Comparison of ENCODE assay signal across 21 cellular contexts in genomic region chr2:48175254-48175653, GRCh38.
DNase-seq lines count a peak whose midpoint lies in the region; ATAC-seq, FAIRE-seq and TF ChIP-seq lines count a peak whose summit lies in the region.
"Had no signal": no experiment of that assay in that cellular context is flagged by ENCODE, and none has a peak within 500 bp of the region (broad histone marks: within the 10 kb centered on the region; RNA-seq: fewer than 3 reads in every experiment).

No MANE protein-coding gene starts in this region.

- H4K20me1 ChIP-seq in K562 (replicated peaks; ENCODE audit: control insufficient read depth, insufficient read depth, low read length) (no peaks in the 10 kb centered on the region), HepG2 (ENCODE audit: insufficient read depth, low read length) (no peaks in the 10 kb centered on the region)

- BruUV-seq in K562 (replicated peaks; lab: Mats Ljungman, UMichigan) (no TSS peak), HepG2 (replicated peaks; lab: Mats Ljungman, UMichigan) (no TSS peak)

- H3K27ac ChIP-seq in AG04450 (ENCODE audit: low read depth, low read length) (no peak overlapping the region), K562 (ENCODE audit: extremely low read depth, low read depth, low read length) (no peak overlapping the region), HepG2 (ENCODE audit: extremely low read length, insufficient read depth, low read length) (no peak overlapping the region)
- H3K27ac ChIP-seq: cardiac muscle cell, KMS-11, sigmoid colon, tibial artery had no signal

- H3K9me3 ChIP-seq in AG04450 (ENCODE audit: control insufficient read depth, insufficient read depth, low read length): no peaks in the 10 kb centered on the region
- no peaks in the 10 kb centered on the region for H3K9me3 ChIP-seq in K562 (replicated peaks; ENCODE audit: control insufficient read depth, insufficient read depth, low read depth, low read length)
- no peaks in the 10 kb centered on the region for H3K9me3 ChIP-seq in HepG2 (ENCODE audit: low read length)
- H3K9me3 ChIP-seq: BE2C, sigmoid colon, tibial artery had no signal

- CTCF ChIA-PET in AG04450 (lab: Charles Lee): no interaction called here
- CTCF ChIA-PET in K562 (lab: Yijun Ruan, JAX; ENCODE audit: low intra/inter-chr PET ratio): no interaction called here
- CTCF ChIA-PET in HepG2 (lab: Yijun Ruan, JAX; ENCODE audit: low intra/inter-chr PET ratio, low total read pairs): no interaction called here

- FAIRE-seq in K562 (lab: Jason Lieb, UNC) (peak; percentile 15), HepG2 (lab: Jason Lieb, UNC) (no peak)
- FAIRE-seq: islet of Langerhans had no signal

- no peak for TF ChIP-seq CTCF in AG04450 (IDR thresholded peaks at IDR 0.05; ENCODE audit: low read depth, low read length)
- TF ChIP-seq CTCF in HFF-Myc (IDR thresholded peaks at IDR 0.05; ENCODE audit: low read depth, low read length, missing control alignments): no peak
- TF ChIP-seq CTCF in K562 (IDR thresholded peaks at IDR 0.05 in 2 of 3, conservative IDR thresholded peaks at IDR 0.05 in 1 of 3; ENCODE audit: insufficient read depth in 2 of 3, low read depth in 1 of 3, low read length in 3 of 3): no peak
- no peak for TF ChIP-seq CTCF in HepG2 (CRISPR knock-in tag; IDR thresholded peaks at IDR 0.05)

- no peak overlapping the region for H3K4me2 ChIP-seq in K562 (ENCODE audit: insufficient read depth, low read length)
- H3K4me2 ChIP-seq in HepG2 (ENCODE audit: low read depth, low read length): no peak overlapping the region
- H3K4me2 ChIP-seq: KMS-11 had no signal

- H3K4me1 ChIP-seq in K562 (replicated peaks in 1 of 2; ENCODE audit: control insufficient read depth in 2 of 2, insufficient read depth in 2 of 2, low read length in 2 of 2): peaks cover 0 to 6% of the 10 kb centered on the region in 2 experiments; a peak in 3 of 5 replicates
- peaks cover 17% of the 10 kb centered on the region for H3K4me1 ChIP-seq in HepG2 (ENCODE audit: insufficient read depth, low read length)
- H3K4me1 ChIP-seq: BE2C, sigmoid colon had no signal

- H3K27me3 ChIP-seq in AG04450 (ENCODE audit: control insufficient read depth, insufficient read depth, low read length): no peaks in the 10 kb centered on the region
- H3K27me3 ChIP-seq in K562 (ENCODE audit: control insufficient read depth in 2 of 2, insufficient read depth in 2 of 2, low read length in 2 of 2): no peaks in the 10 kb centered on the region
- H3K27me3 ChIP-seq in HepG2 (ENCODE audit: control insufficient read depth in 1 of 2, insufficient read depth in 2 of 2, low read length in 2 of 2): peaks cover 0 to 3% of the 10 kb centered on the region in 2 experiments; a peak in 1 of 5 replicates
- H3K27me3 ChIP-seq: BE2C, cardiac muscle cell, sigmoid colon, tibial artery had no signal

- intact Hi-C loops in K562 (cut with micrococcal nuclease): no loop called here
- intact Hi-C loops in HepG2 (cut with micrococcal nuclease; ENCODE audit: unreplicated experiment): no loop called here

- no peaks in the 10 kb centered on the region for H3K9me1 ChIP-seq in K562 (ENCODE audit: control insufficient read depth, insufficient read depth, low read length)

- H3K79me2 ChIP-seq in K562 (ENCODE audit: control insufficient read depth, insufficient read depth, low read length) (no peaks in the 10 kb centered on the region), HepG2 (ENCODE audit: insufficient read depth, low read length) (no peaks in the 10 kb centered on the region)

- H3K4me3 ChIP-seq in AG04450 (ENCODE audit: low read depth, low read length) (no peak overlapping the region), HFF-Myc (replicated peaks; ENCODE audit: low read depth, low read length) (no peak overlapping the region), K562 (no peak overlapping the region), HepG2 (replicated peaks in 1 of 3; ENCODE audit: insufficient read depth in 1 of 3, low read depth in 2 of 3, low read length in 3 of 3) (no peak overlapping the region)
- H3K4me3 ChIP-seq: cardiac muscle cell, sigmoid colon, tibial artery had no signal

- no peak for TF ChIP-seq EP300 in K562 (IDR thresholded peaks at IDR 0.05; ENCODE audit: low read length)
- peak in 1 of 2 experiments; percentile 36; a peak in 1 of 4 replicates for TF ChIP-seq EP300 in HepG2 (IDR thresholded peaks at IDR 0.05; ENCODE audit: low read depth in 2 of 2, low read length in 2 of 2)
- TF ChIP-seq EP300 in HepG2 (CRISPR knock-in tag; IDR thresholded peaks at IDR 0.05; ENCODE audit: borderline replicate concordance): no peak

- no peak for TF ChIP-seq POLR2A in K562 (conservative IDR thresholded peaks at IDR 0.05)
- no peak for TF ChIP-seq POLR2A in HepG2 (IDR thresholded peaks at IDR 0.05; ENCODE audit: insufficient read depth in 1 of 2, low read depth in 2 of 2, low read length in 2 of 2)

- 22% methylated on average over 4 of the region's 4 CpGs for WGBS in K562 (ENCODE audit: insufficient coverage, low coverage, missing lambda C conversion rate)
- 4% methylated on average over 4 of the region's 4 CpGs for WGBS in HepG2 (ENCODE audit: low lambda C conversion rate)

- in situ Hi-C loops in K562 (cut with MboI) (no loop called here), HepG2 (cut with HindIII; ENCODE audit: extremely low pct_ligation_motif_present, low pct_unique_long_range_greater_than_20kb) (no loop called here)

- POLR2A ChIA-PET in AG04450 (lab: Yijun Ruan, JAX): no interaction called here
- POLR2A ChIA-PET in K562 (lab: Yijun Ruan, JAX): no interaction called here
- POLR2A ChIA-PET in HepG2 (lab: Yijun Ruan, JAX): no interaction called here

- H2AFZ ChIP-seq in K562 (ENCODE audit: low read depth, low read length) (no peak overlapping the region), HepG2 (ENCODE audit: low read length) (no peak overlapping the region)

- ATAC-seq in K562 (no peak), HepG2 (peak; percentile 66; the same call in 2 of the 3 replicates)
- ATAC-seq: effector memory CD8-positive, alpha-beta T cell; T-cell; WTC11 had no signal

- no peak for TF ChIP-seq RAD21 in K562 (CRISPR knock-in tag; conservative IDR thresholded peaks at IDR 0.05 in 1 of 2, IDR thresholded peaks at IDR 0.05 in 1 of 2)
- TF ChIP-seq RAD21 in HepG2 (CRISPR knock-in tag; IDR thresholded peaks at IDR 0.05): no peak

- DNase-seq in AG04450 (ENCODE audit: low read depth, low spot score) (peak; percentile 18), HFF-Myc (ENCODE audit: extremely low read depth, low read depth) (peak; percentile 26), K562 (ENCODE audit: extremely low read depth in 1 of 4, low spot score in 3 of 4) (no peak), HepG2 (ENCODE audit: low spot score) (peak; percentile 26), RKO (ENCODE audit: low spot score) (no peak), NCI-H2171 (lab: John Stamatoyannopoulos, UW) (no peak)
- no peak for DNase-seq in NK-92 treated with Interleukin-12 subunit alpha and Interleukin-12 subunit beta, amount 100 ng/mL, for 24 hours (lab: John Stamatoyannopoulos, UW)
- DNase-seq in activated CD8-positive, alpha-beta memory T cell treated with anti-CD3 and anti-CD28 coated beads, Interleukin-2, amount 50 U/mL, for 48 hours: no peak
- DNase-seq: activated naive CD4-positive, alpha-beta T cell; BE2C; DMS153; effector memory CD8-positive, alpha-beta T cell; NCI-H1930; NCI-H82; sigmoid colon; T-cell; tibial artery had no signal

- H3K9ac ChIP-seq in K562 (ENCODE audit: insufficient read depth in 1 of 2, low read depth in 2 of 2, low read length in 2 of 2) (no peak overlapping the region), HepG2 (ENCODE audit: insufficient read depth, low read depth, low read length) (no peak overlapping the region)
- H3K9ac ChIP-seq: KMS-11 had no signal

- no peaks in the 10 kb centered on the region for H3K36me3 ChIP-seq in K562 (ENCODE audit: control insufficient read depth, insufficient read depth, low read length)
- no peaks in the 10 kb centered on the region for H3K36me3 ChIP-seq in HepG2 (replicated peaks in 1 of 2; ENCODE audit: control insufficient read depth in 1 of 2, insufficient read depth in 2 of 2, low read length in 2 of 2)
- H3K36me3 ChIP-seq: BE2C, cardiac muscle cell, sigmoid colon, tibial artery had no signal

TF ChIP-seq in K562, 482 proteins besides CTCF, POLR2A, EP300 and RAD21:
- TF ChIP-seq ZNF766 (CRISPR knock-in tag; conservative IDR thresholded peaks at IDR 0.05): peak; percentile 44; the same call in 1 of the 2 replicates
- no peak for TF ChIP-seq SMARCE1 (IDR thresholded peaks at IDR 0.05)

TF ChIP-seq in HepG2, 621 proteins besides CTCF, POLR2A, EP300 and RAD21 (continues in another document):
- TF ChIP-seq ARID5B (CRISPR knock-in tag; IDR thresholded peaks at IDR 0.05): peak; percentile 33; the same call in 1 of the 2 replicates
- peak; percentile 70 for TF ChIP-seq FOSL2 (CRISPR knock-in tag; IDR thresholded peaks at IDR 0.05)

Comparison
In these comparisons a context has a peak if more than half of its experiments do, and no peak if none do; other contexts are left out.
1. DNase-seq: peak in AG04450 (single experiment), HFF-Myc (single experiment) and HepG2 (single experiment); none in K562 (0 of 4), RKO (single experiment), NK-92 treated with Interleukin-12 subunit alpha and Interleukin-12 subunit beta, amount 100 ng/mL, for 24 hours (single experiment), activated CD8-positive, alpha-beta memory T cell treated with anti-CD3 and anti-CD28 coated beads, Interleukin-2, amount 50 U/mL, for 48 hours (single experiment) and NCI-H2171 (single experiment).